Comparison of ENCODE assay signal across 20 cellular contexts in the genomic region with DNA sequence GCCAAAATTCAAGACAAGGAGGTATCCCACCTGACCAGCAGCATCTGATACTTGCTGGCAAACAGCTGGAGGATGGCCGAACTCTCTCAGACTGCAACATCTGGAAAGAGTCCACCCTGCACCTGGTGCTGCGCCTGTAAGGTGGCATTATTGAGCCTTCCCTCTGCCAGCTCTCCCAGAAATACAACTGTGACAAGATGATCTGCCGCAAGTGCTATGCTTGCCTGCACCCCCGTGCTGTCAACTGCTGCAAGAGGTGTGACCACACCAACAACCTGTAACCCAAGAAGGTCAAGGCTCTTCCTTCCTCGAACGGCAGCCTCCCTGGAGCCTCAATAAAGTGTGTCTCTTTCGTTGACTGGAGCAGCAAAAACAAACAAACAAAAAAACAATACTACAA. TPM values are rescaled to one million over a fixed set of nuclear protein-coding genes. Genes with fewer than 3 reads are reported as not detected.
DNase-seq lines count a peak whose midpoint lies in the region; ATAC-seq and TF ChIP-seq lines count a peak whose summit lies in the region.
"Had no signal": no experiment of that assay in that cellular context is flagged by ENCODE, and none has a peak within 500 bp of the region (broad histone marks: within the 10 kb centered on the region; RNA-seq: fewer than 3 reads in every experiment).

No MANE protein-coding gene starts in this region.

- peaks cover 7% of the 10 kb centered on the region for H3K36me3 Mint-ChIP-seq in activated CD8-positive, alpha-beta memory T cell treated with anti-CD3 and anti-CD28 coated beads, Interleukin-2, amount 10 ng/mL, durations not matched to agents 7 days and 5 days
- H3K36me3 Mint-ChIP-seq in activated CD4-positive, alpha-beta memory T cell treated with anti-CD3 and anti-CD28 coated beads, Interleukin-2, amount 10 ng/mL, durations not matched to agents 7 days and 5 days (ENCODE audit: low read depth) = peaks cover 16% of the 10 kb centered on the region

- H3K27ac Mint-ChIP-seq in activated CD8-positive, alpha-beta memory T cell treated with anti-CD3 and anti-CD28 coated beads, Interleukin-2, amount 10 ng/mL, durations not matched to agents 7 days and 5 days = no peak overlapping the region
- no peak overlapping the region for H3K27ac Mint-ChIP-seq in activated CD4-positive, alpha-beta memory T cell treated with anti-CD3 and anti-CD28 coated beads, Interleukin-2, amount 10 ng/mL, durations not matched to agents 7 days and 5 days

- H3K4me3 Mint-ChIP-seq in activated CD8-positive, alpha-beta memory T cell treated with anti-CD3 and anti-CD28 coated beads, Interleukin-2, amount 10 ng/mL, durations not matched to agents 7 days and 5 days = peak overlapping the region; percentile 10
- H3K4me3 Mint-ChIP-seq in activated CD4-positive, alpha-beta memory T cell treated with anti-CD3 and anti-CD28 coated beads, Interleukin-2, amount 10 ng/mL, durations not matched to agents 7 days and 5 days = no peak overlapping the region

- CTCF ChIA-PET in activated CD8-positive, alpha-beta memory T cell treated with anti-CD3 and anti-CD28 coated beads, Interleukin-2, amount 10 ng/mL, durations not matched to agents 7 days and 5 days (lab: Charles Lee) = interaction anchor here (0.6 to 2.4 kb wide), 3 partner anchors 172 to 197 kb away, joined by 3 to 16 read pairs (median 3); no protein-coding TSS in a partner anchor
- CTCF ChIA-PET in PC-9 (lab: Charles Lee) = interaction anchor here (0.6 kb wide), 1 partner anchor 196 kb away, joined by 9 read pairs; no protein-coding TSS in a partner anchor
- CTCF ChIA-PET in activated CD4-positive, alpha-beta memory T cell treated with anti-CD3 and anti-CD28 coated beads, Interleukin-2, amount 10 ng/mL, durations not matched to agents 7 days and 5 days (lab: Charles Lee) = interaction anchor here (0.8 to 3.9 kb wide), 3 partner anchors 14 to 195 kb away, joined by 3 to 16 read pairs (median 11); no protein-coding TSS in a partner anchor

- peaks cover 23% of the 10 kb centered on the region for H3K79me2 ChIP-seq in PC-9 (ENCODE audit: low read depth)

- peaks cover 21% of the 10 kb centered on the region for H3K4me1 Mint-ChIP-seq in activated CD8-positive, alpha-beta memory T cell treated with anti-CD3 and anti-CD28 coated beads, Interleukin-2, amount 10 ng/mL, durations not matched to agents 7 days and 5 days
- peaks cover 15% of the 10 kb centered on the region for H3K4me1 Mint-ChIP-seq in activated CD4-positive, alpha-beta memory T cell treated with anti-CD3 and anti-CD28 coated beads, Interleukin-2, amount 10 ng/mL, durations not matched to agents 7 days and 5 days

- peaks cover 13% of the 10 kb centered on the region; the same call in 1 of the 2 replicates for H3F3A ChIP-seq in PC-9 (ENCODE audit: insufficient read depth, low read depth)

- no peak overlapping the region for H2AFZ ChIP-seq in PC-9
- H2AFZ ChIP-seq: parathyroid adenoma had no signal

- H3K36me3 ChIP-seq in PC-9 (ENCODE audit: low read depth) = no peaks in the 10 kb centered on the region
- H3K36me3 ChIP-seq in sigmoid colon = no peaks in the 10 kb centered on the region
- H3K36me3 ChIP-seq: Peyer's patch had no signal

- no peaks in the 10 kb centered on the region for H3K9me3 Mint-ChIP-seq in activated CD8-positive, alpha-beta memory T cell treated with anti-CD3 and anti-CD28 coated beads, Interleukin-2, amount 10 ng/mL, durations not matched to agents 7 days and 5 days (ENCODE audit: low read depth)
- no peaks in the 10 kb centered on the region for H3K9me3 Mint-ChIP-seq in activated CD4-positive, alpha-beta memory T cell treated with anti-CD3 and anti-CD28 coated beads, Interleukin-2, amount 10 ng/mL, durations not matched to agents 7 days and 5 days

- TF ChIP-seq CTCF in PC-9 (conservative IDR thresholded peaks at IDR 0.05) (no peak), sigmoid colon (IDR thresholded peaks at IDR 0.05) (no peak)

- no peaks in the 10 kb centered on the region for H3K27me3 ChIP-seq in PC-9 (ENCODE audit: insufficient read depth, low read depth)
- no peaks in the 10 kb centered on the region for H3K27me3 ChIP-seq in right cardiac atrium (ENCODE audit: control insufficient read depth, insufficient read depth)
- H3K27me3 ChIP-seq in sigmoid colon = no peaks in the 10 kb centered on the region
- H3K27me3 ChIP-seq: Peyer's patch had no signal

- H3K27ac ChIP-seq in PC-9 (no peak overlapping the region), right cardiac atrium (ENCODE audit: low read length) (peak overlapping the region; percentile 97), sigmoid colon (peak overlapping the region; percentile 94 to 99 (median 95))
- H3K27ac ChIP-seq: A549, parathyroid adenoma, SK-N-MC had no signal

- ATAC-seq in activated CD8-positive, alpha-beta memory T cell treated with anti-CD3 and anti-CD28 coated beads, Interleukin-2, amount 10 ng/mL, durations not matched to agents 7 days and 5 days = no peak
- no peak for ATAC-seq in right cardiac atrium
- ATAC-seq: A549, left colon, mucosa of descending colon had no signal

- intact Hi-C loops in PC-9 (cut with micrococcal nuclease; ENCODE audit: unreplicated experiment) = no loop called here
- intact Hi-C loops in right cardiac atrium (cut with DNase I) = no loop called here
- intact Hi-C loops in sigmoid colon (cut with DNase I) = loop anchor here (5.0 to 10.0 kb wide), 2 partner anchors 36 to 1692 kb away; a partner anchor contains a TSS

- no peak for TF ChIP-seq POLR2A in sigmoid colon (IDR thresholded peaks at IDR 0.05)

- peak overlapping the region; percentile 70 for H3K4me2 ChIP-seq in PC-9
- H3K4me2 ChIP-seq: A549, smooth muscle cell had no signal

- peaks cover 29% of the 10 kb centered on the region for H3K4me1 ChIP-seq in PC-9 (replicated peaks; ENCODE audit: insufficient read depth)
- H3K4me1 ChIP-seq in right cardiac atrium (ENCODE audit: control insufficient read depth, insufficient read depth, low read length) = no peaks in the 10 kb centered on the region
- peaks cover 0 to 36% (median 23%) of the 10 kb centered on the region in 4 donors for H3K4me1 ChIP-seq in sigmoid colon
- H3K4me1 ChIP-seq: parathyroid adenoma had no signal

- POLR2A ChIA-PET in PC-9 (lab: Charles Lee; ENCODE audit: unreplicated experiment) = no interaction called here
- POLR2A ChIA-PET in activated CD4-positive, alpha-beta memory T cell treated with anti-CD3 and anti-CD28 coated beads, Interleukin-2, amount 10 ng/mL, durations not matched to agents 7 days and 5 days (lab: Charles Lee) = interaction anchor here (1.0 kb wide), 1 partner anchor 103 kb away, joined by 3 read pairs; no protein-coding TSS in a partner anchor

- BruUV-seq in PC-9 (replicated peaks; lab: Mats Ljungman, UMichigan) = no TSS peak

- no peak for TF ChIP-seq EP300 in sigmoid colon (IDR thresholded peaks at IDR 0.05)

- no peak overlapping the region for H3K4me3 ChIP-seq in PC-9
- no peak overlapping the region for H3K4me3 ChIP-seq in right cardiac atrium (ENCODE audit: low read length)
- no peak overlapping the region for H3K4me3 ChIP-seq in sigmoid colon
- H3K4me3 ChIP-seq: A549, mucosa of descending colon, Peyer's patch, SK-N-MC, smooth muscle cell had no signal

- H3K9me3 ChIP-seq in PC-9 (ENCODE audit: insufficient read depth, low read depth) (no peaks in the 10 kb centered on the region), right cardiac atrium (ENCODE audit: control insufficient read depth, low read length) (no peaks in the 10 kb centered on the region), sigmoid colon (no peaks in the 10 kb centered on the region)
- H3K9me3 ChIP-seq: A549, mucosa of descending colon, Peyer's patch had no signal

- DNase-seq in activated CD8-positive, alpha-beta memory T cell treated with anti-CD3 and anti-CD28 coated beads, Interleukin-2, amount 10 ng/mL, durations not matched to agents 7 days and 5 days = no peak
- no peak for DNase-seq in activated CD8-positive, alpha-beta memory T cell treated with anti-CD3 and anti-CD28 coated beads for 24 hours
- no peak for DNase-seq in PC-9
- DNase-seq in right cardiac atrium = peak in 2 of 3 donors; percentile 56 to 58
- DNase-seq in sigmoid colon = no peak
- no peak for DNase-seq in SKM-1 treated with dmso at 0.1 percent for 144 hours (lab: John Stamatoyannopoulos, UW; ENCODE audit: unreplicated experiment)
- DNase-seq in activated CD4-positive, alpha-beta memory T cell treated with anti-CD3 and anti-CD28 coated beads, Interleukin-2, amount 10 ng/mL, durations not matched to agents 7 days and 5 days = no peak
- DNase-seq in cerebellum (ENCODE audit: low spot score) = no peak
- DNase-seq: activated CD4-positive, alpha-beta T cell treated with anti-CD3 and anti-CD28 coated beads for 1 hour; C1 segment of cervical spinal cord; GOT3; left colon; mucosa of descending colon; NCI-H1436; Peyer's patch; stimulated activated CD4-positive, alpha-beta T cell treated with anti-CD3 and anti-CD28 coated beads, Interleukin-4, amount 100 ng/mL, for 24 hours had no signal

- H4K20me1 ChIP-seq in PC-9 (ENCODE audit: insufficient read depth) = no peaks in the 10 kb centered on the region; the same call in 1 of the 2 replicates

- WGBS in right cardiac atrium = 67% methylated on average over 7 of the region's 7 CpGs
- 81 to 88% methylated on average over 7 of the region's 7 CpGs for WGBS in sigmoid colon, 2 donors

- no peaks in the 10 kb centered on the region for H3K27me3 Mint-ChIP-seq in activated CD8-positive, alpha-beta memory T cell treated with anti-CD3 and anti-CD28 coated beads, Interleukin-2, amount 10 ng/mL, durations not matched to agents 7 days and 5 days
- H3K27me3 Mint-ChIP-seq in activated CD4-positive, alpha-beta memory T cell treated with anti-CD3 and anti-CD28 coated beads, Interleukin-2, amount 10 ng/mL, durations not matched to agents 7 days and 5 days = no peaks in the 10 kb centered on the region

- H3K9me2 ChIP-seq in PC-9 (ENCODE audit: insufficient read depth) = no peaks in the 10 kb centered on the region

RNA-seq across cellular contexts. Expression of a gene that starts 2.1 kb away (rescaled TPM):
- total RNA-seq in activated CD8-positive, alpha-beta memory T cell treated with anti-CD3 and anti-CD28 coated beads, Interleukin-2, amount 10 ng/mL, durations not matched to agents 7 days and 5 days = 10 to 100 TPM; 55.0 to 57.5 TPM
- 28.1 and 31.7 TPM in 2 replicates for total RNA-seq in PC-9 (2021)
- total RNA-seq in right cardiac atrium = 10 to 100 TPM; 15.7 to 20.6 (median 19.0) TPM
- polyA plus RNA-seq in right cardiac atrium = 3.5 TPM
- 10 to 100 TPM; 63.8 to 91.0 (median 75.1) TPM for total RNA-seq in sigmoid colon
- 1 to 10 TPM; 1.6 to 6.3 (median 2.4) TPM for polyA plus RNA-seq in sigmoid colon
- 10 to 100 TPM; 74.7 to 75.5 TPM for total RNA-seq in activated CD4-positive, alpha-beta memory T cell treated with anti-CD3 and anti-CD28 coated beads, Interleukin-2, amount 10 ng/mL, durations not matched to agents 7 days and 5 days
- total RNA-seq in cerebellum = 206 TPM

Comparison
In these comparisons a context has a peak if more than half of its experiments do, and no peak if none do; other contexts are left out.
1. DNase-seq: peak in right cardiac atrium (2 of 3); none in activated CD8-positive, alpha-beta memory T cell treated with anti-CD3 and anti-CD28 coated beads, Interleukin-2, amount 10 ng/mL, durations not matched to agents 7 days and 5 days (single experiment), activated CD8-positive, alpha-beta memory T cell treated with anti-CD3 and anti-CD28 coated beads for 24 hours (single experiment), PC-9 (0 of 2), sigmoid colon (single experiment), SKM-1 treated with dmso at 0.1 percent for 144 hours (single experiment), activated CD4-positive, alpha-beta memory T cell treated with anti-CD3 and anti-CD28 coated beads, Interleukin-2, amount 10 ng/mL, durations not matched to agents 7 days and 5 days (single experiment) and cerebellum (single experiment).